In the genomic region with DNA sequence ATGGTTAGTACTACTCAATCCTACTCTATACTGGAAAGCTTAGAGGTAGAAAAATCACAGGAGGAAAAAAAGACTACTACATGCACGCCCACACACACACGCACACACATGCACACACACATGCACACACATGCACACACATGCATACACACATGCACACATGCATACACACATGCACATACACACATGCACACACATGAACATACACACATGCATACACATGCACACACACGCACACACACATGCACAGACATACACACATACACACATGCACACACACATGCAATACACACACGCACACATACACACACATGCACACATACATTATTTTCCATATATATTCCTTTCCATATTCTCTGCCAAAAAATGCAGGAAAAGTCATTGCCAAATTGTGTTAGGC, we compare ENCODE assay signal across 24 cellular contexts.
"Had no signal": no experiment of that assay in that cellular context is flagged by ENCODE, and none has a peak within 500 bp of the region (broad histone marks: within the 10 kb centered on the region; RNA-seq: fewer than 3 reads in every experiment).

No MANE protein-coding gene starts in this region.

- H3K9me3 ChIP-seq: ovary, sigmoid colon, suprapubic skin, thoracic aorta, vagina had no signal

- FAIRE-seq: islet of Langerhans, kidney, small intestine had no signal

- H3K4me2 ChIP-seq: neural progenitor cell had no signal

- H2AFZ ChIP-seq: neural progenitor cell had no signal

- H3K9ac ChIP-seq: neural progenitor cell had no signal

- H3K27me3 ChIP-seq: left lung, neural progenitor cell, ovary, sigmoid colon, spleen, suprapubic skin, tibial artery, vagina had no signal

- DNase-seq: hypothalamus; immature natural killer cell; kidney; left colon; left lung; mesendoderm; naive B cell; natural killer cell; nephron progenitor cell; ovary; right cardiac atrium; sigmoid colon; small intestine; spleen; stimulated activated CD4-positive, alpha-beta T cell treated with anti-CD3 and anti-CD28 coated beads, Interleukin-4, amount 100 ng/mL, for 24 hours; stimulated activated naive CD4-positive, alpha-beta T cell; tibial artery had no signal

- H3K27ac ChIP-seq: left lung, neural progenitor cell, sigmoid colon, suprapubic skin, thoracic aorta, tibial artery, vagina had no signal

- H3K4me3 ChIP-seq: left lung, lung, neural progenitor cell, ovary, sigmoid colon, spleen, suprapubic skin, thoracic aorta, tibial artery, vagina had no signal

- ATAC-seq: left colon; left lung; natural killer cell; right cardiac atrium; stimulated activated effector memory CD8-positive, alpha-beta T cell treated with anti-CD3 and anti-CD28 coated beads, Interleukin-12 subunit alpha, Interleukin-12 subunit beta, amount 100 ng/mL, for 72 hours had no signal

- H3K36me3 ChIP-seq: left lung, neural progenitor cell, ovary, sigmoid colon, spleen, suprapubic skin, thoracic aorta, tibial artery, vagina had no signal

- H3K4me1 ChIP-seq: left lung, neural progenitor cell, suprapubic skin, tibial artery, vagina had no signal
